Comparison of ENCODE assay signal across 17 cellular contexts in the genomic region with DNA sequence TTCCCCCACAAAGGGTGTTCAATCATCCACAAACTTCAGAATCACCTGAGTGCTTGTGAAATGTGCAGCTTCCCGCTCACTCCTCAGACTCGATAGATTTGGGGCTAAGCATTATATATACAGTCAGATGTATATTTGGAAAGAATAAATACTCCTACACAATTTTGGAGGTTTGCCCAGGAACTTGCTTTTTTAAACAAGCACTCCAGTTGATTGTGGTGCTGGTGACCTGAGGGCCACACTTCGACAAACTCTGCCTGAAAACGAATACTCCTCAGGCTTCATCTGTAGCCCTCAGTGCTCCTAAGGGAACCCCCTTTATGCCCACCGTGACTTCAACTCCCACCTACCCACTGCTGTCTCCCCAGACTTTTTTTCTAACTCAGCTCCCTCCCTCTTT.
DNase-seq lines count a peak whose midpoint lies in the region; ATAC-seq and TF ChIP-seq lines count a peak whose summit lies in the region.
"Had no signal": no experiment of that assay in that cellular context is flagged by ENCODE, and none has a peak within 500 bp of the region (broad histone marks: within the 10 kb centered on the region; RNA-seq: fewer than 3 reads in every experiment).

No MANE protein-coding gene starts in this region.

- dilution Hi-C loops in IMR-90 (cut with HindIII; ENCODE audit: low sequenced_read_pairs, unreplicated experiment), result no loop called here

- H2AFZ ChIP-seq in IMR-90 (replicated peaks; ENCODE audit: low read length, poor library complexity) (peak overlapping the region; percentile 73), osteoblast (ENCODE audit: low read length) (peak overlapping the region; percentile 45)

- H2AK5ac ChIP-seq in IMR-90 (ENCODE audit: low read depth, low read length), result peak overlapping the region; percentile 85

- H3K36me3 Mint-ChIP-seq in natural killer cell, result no peaks in the 10 kb centered on the region
- H3K36me3 Mint-ChIP-seq: CD4-positive, alpha-beta memory T cell had no signal

- peak overlapping the region; percentile 4 for H2AK9ac ChIP-seq in IMR-90 (replicated peaks; ENCODE audit: low read depth, low read length, poor library complexity)

- no peak overlapping the region for H3K27ac Mint-ChIP-seq in natural killer cell
- H3K27ac Mint-ChIP-seq: CD4-positive, alpha-beta memory T cell had no signal

- H3K4me2 ChIP-seq in IMR-90 (ENCODE audit: low read depth, low read length) (peak overlapping the region; percentile 88), osteoblast (ENCODE audit: insufficient read depth, low read length) (peak overlapping the region; percentile 39)

- H4K20me1 ChIP-seq in IMR-90 (ENCODE audit: insufficient read depth, low read length) (no peaks in the 10 kb centered on the region), osteoblast (ENCODE audit: insufficient read depth, low read length) (no peaks in the 10 kb centered on the region)

- H3K9ac ChIP-seq in IMR-90 (ENCODE audit: low read depth, low read length), result peak overlapping the region; percentile 53; the same call in 1 of the 2 replicates
- no peak overlapping the region for H3K9ac ChIP-seq in adipocyte (ENCODE audit: low read length)

- H3K27me3 ChIP-seq in IMR-90 (ENCODE audit: control insufficient read depth, insufficient read depth, low read length) (no peaks in the 10 kb centered on the region), adipocyte (replicated peaks; ENCODE audit: control insufficient read depth, insufficient read depth, low read length) (peaks cover 13% of the 10 kb centered on the region), osteoblast (ENCODE audit: insufficient read depth, low read length) (no peaks in the 10 kb centered on the region)
- H3K27me3 ChIP-seq: BE2C had no signal

- H3K9me3 ChIP-seq in IMR-90 (ENCODE audit: control insufficient read depth, insufficient read depth, low read length), result no peaks in the 10 kb centered on the region
- H3K9me3 ChIP-seq in adipocyte (ENCODE audit: control insufficient read depth, low read length), result no peaks in the 10 kb centered on the region
- no peaks in the 10 kb centered on the region for H3K9me3 ChIP-seq in osteoblast (ENCODE audit: low read depth, low read length)
- H3K9me3 ChIP-seq: BE2C had no signal

- H3K56ac ChIP-seq in IMR-90 (ENCODE audit: extremely low read depth, insufficient read depth, low read length), result 0 out of 2 replicates have a peak overlapping the region, but pooled peaks have one; percentile 27

- no peak overlapping the region for H3K4me3 ChIP-seq in IMR-90 (ENCODE audit: insufficient read depth, low read depth, low read length)
- no peak overlapping the region for H3K4me3 ChIP-seq in adipocyte (ENCODE audit: low read length)
- no peak overlapping the region for H3K4me3 ChIP-seq in fibroblast of pulmonary artery (replicated peaks; ENCODE audit: low read depth, low read length)
- no peak overlapping the region for H3K4me3 ChIP-seq in osteoblast (ENCODE audit: insufficient read depth, low read length)

- H3K4ac ChIP-seq in IMR-90 (ENCODE audit: low read depth, low read length), result peak overlapping the region; percentile 90

- no peaks in the 10 kb centered on the region for H3K4me1 Mint-ChIP-seq in natural killer cell
- H3K4me1 Mint-ChIP-seq: CD4-positive, alpha-beta memory T cell had no signal

- no TSS peak for BruUV-seq in IMR-90 (replicated peaks; lab: Mats Ljungman, UMichigan)

- peak overlapping the region; percentile 35; the same call in 2 of the 3 replicates for H2BK15ac ChIP-seq in IMR-90 (ENCODE audit: low read depth, low read length)

- CTCF ChIA-PET in IMR-90 (lab: Yijun Ruan, JAX), result interaction anchor here (0.7 kb wide), 1 partner anchor 188 kb away, joined by 3 read pairs; no protein-coding TSS in a partner anchor

- H3K9me1 ChIP-seq in IMR-90 (ENCODE audit: insufficient read depth, low read length), result peaks cover 13% of the 10 kb centered on the region; the same call in 1 of the 2 replicates

- H3K4me1 ChIP-seq in IMR-90 (ENCODE audit: control insufficient read depth, insufficient read depth, low read length), result peaks cover 14% of the 10 kb centered on the region
- peaks cover 30% of the 10 kb centered on the region for H3K4me1 ChIP-seq in adipocyte (ENCODE audit: control insufficient read depth, insufficient read depth, low read length)
- H3K4me1 ChIP-seq in osteoblast (ENCODE audit: insufficient read depth, low read length), result peaks cover 13% of the 10 kb centered on the region
- H3K4me1 ChIP-seq: BE2C had no signal

- H3K27ac ChIP-seq in IMR-90 (ENCODE audit: insufficient read depth, low read length) (peak overlapping the region; percentile 77; the same call in 1 of the 2 replicates), osteoblast (ENCODE audit: low read depth, low read length) (no peak overlapping the region)

- peak overlapping the region; percentile 85 for H3K14ac ChIP-seq in IMR-90 (replicated peaks; ENCODE audit: low read depth, low read length)

- peak overlapping the region; percentile 37 for H2BK5ac ChIP-seq in IMR-90 (ENCODE audit: low read depth, low read length, poor library complexity, severe bottlenecking)

- H3K36me3 ChIP-seq in IMR-90 (ENCODE audit: control insufficient read depth, insufficient read depth, low read length), result no peaks in the 10 kb centered on the region
- H3K36me3 ChIP-seq in adipocyte (ENCODE audit: control insufficient read depth, insufficient read depth, low read length, severe bottlenecking), result no peaks in the 10 kb centered on the region
- H3K36me3 ChIP-seq in osteoblast (ENCODE audit: insufficient read depth, low read length), result no peaks in the 10 kb centered on the region
- H3K36me3 ChIP-seq: BE2C had no signal

- peak overlapping the region; percentile 84 for H3K23ac ChIP-seq in IMR-90 (ENCODE audit: low read depth, low read length)

- peak overlapping the region; percentile 88 for H2BK20ac ChIP-seq in IMR-90 (ENCODE audit: low read depth, low read length)

- H4K8ac ChIP-seq in IMR-90 (ENCODE audit: low read depth in 2 of 2, low read length in 2 of 2), result peak overlapping the region in 1 of 2 experiments; percentile 78; a peak in 2 of 4 replicates

- no peaks in the 10 kb centered on the region for H3K9me3 Mint-ChIP-seq in natural killer cell

- WGBS in IMR-90 (ENCODE audit: extremely low coverage in 2 of 2, insufficient read length in 1 of 2), 2 experiments, result 0% methylated on average over 3 of the region's 5 CpGs; no CpG with 5 or more reads in 1 of the 2 experiments

- peak overlapping the region; percentile 78 for H3K18ac ChIP-seq in IMR-90 (ENCODE audit: low read depth, low read length)

- POLR2A ChIA-PET in IMR-90 (lab: Charles Lee; ENCODE audit: unreplicated experiment), result no interaction called here

- ATAC-seq in IMR-90 (ENCODE audit: low read depth), result peak; percentile 60
- ATAC-seq in GM19463 (IDR thresholded peaks at IDR 0.05; ENCODE audit: unreplicated experiment), result no peak
- no peak for ATAC-seq in natural killer cell
- ATAC-seq: Right ventricle myocardium inferior had no signal

- TF ChIP-seq CTCF in IMR-90 (conservative IDR thresholded peaks at IDR 0.05; ENCODE audit: low read depth, low read length) (no peak), fibroblast of pulmonary artery (IDR thresholded peaks at IDR 0.05; ENCODE audit: low read length, missing control alignments) (no peak), osteoblast (IDR thresholded peaks at IDR 0.05; ENCODE audit: extremely low read depth, low read depth, low read length) (no peak), natural killer cell (IDR thresholded peaks at IDR 0.05) (no peak)

- peak overlapping the region; percentile 93 for H2BK120ac ChIP-seq in IMR-90 (ENCODE audit: low read depth, low read length)

- peak overlapping the region; percentile 70 for H4K5ac ChIP-seq in IMR-90 (ENCODE audit: low read depth, low read length)

- DNase-seq in IMR-90 (peak; percentile 86), adipocyte (ENCODE audit: low read depth) (peak; percentile 35), fibroblast of pulmonary artery (ENCODE audit: low read depth) (peak; percentile 50), osteoblast (ENCODE audit: insufficient read length, low spot score, missing footprints) (no peak), natural killer cell (no peak), activated T-cell treated with anti-CD3 and anti-CD28 coated beads for 4 hours (no peak)
- DNase-seq: BE2C; Calu3; CD4-positive, alpha-beta memory T cell; DMS79; KBM-7; NCI-H1092; NCI-H146; NCI-H2081; NCI-H748 treated with DMSO at 0.1 percent for 48 hours had no signal

- no peaks in the 10 kb centered on the region; a peak in 1 of 4 replicates for H3K79me1 ChIP-seq in IMR-90 (ENCODE audit: low read depth in 1 of 2, low read length in 2 of 2)

- no peaks in the 10 kb centered on the region for H3K27me3 Mint-ChIP-seq in natural killer cell (ENCODE audit: low read depth in 2 of 2)
- H3K27me3 Mint-ChIP-seq: CD4-positive, alpha-beta memory T cell had no signal

- in situ Hi-C loops in IMR-90 (cut with MboI; ENCODE audit: low sequenced_read_pairs), result no loop called here

- no peaks in the 10 kb centered on the region for H3K79me2 ChIP-seq in osteoblast (ENCODE audit: insufficient read depth, low read length)

- no peak for TF ChIP-seq POLR2A in IMR-90 (IDR thresholded peaks at IDR 0.05; ENCODE audit: low read depth, low read length)

- H3K4me3 Mint-ChIP-seq in natural killer cell, result no peak overlapping the region
- H3K4me3 Mint-ChIP-seq: CD4-positive, alpha-beta memory T cell had no signal

- intact Hi-C loops in IMR-90 (cut with micrococcal nuclease), result loop anchor here (5.0 kb wide), 1 partner anchor 206 kb away; no protein-coding TSS in a partner anchor
- intact Hi-C loops in natural killer cell (cut with micrococcal nuclease), result no loop called here

- peak overlapping the region; percentile 47; the same call in 1 of the 2 replicates for H4K91ac ChIP-seq in IMR-90 (ENCODE audit: insufficient read depth, low read depth, low read length)

- TF ChIP-seq RAD21 in IMR-90 (IDR thresholded peaks at IDR 0.05; ENCODE audit: low read length), result no peak

TF ChIP-seq in IMR-90, 13 proteins besides CTCF, POLR2A, EP300 and RAD21 (continues in another document):
- TF ChIP-seq MXI1 (IDR thresholded peaks at IDR 0.05; ENCODE audit: borderline replicate concordance, low read depth, low read length) (no peak), MAZ (IDR thresholded peaks at IDR 0.05; ENCODE audit: borderline replicate concordance, low read depth, low read length) (no peak), ELK1 (IDR thresholded peaks at IDR 0.05; ENCODE audit: borderline replicate concordance, low read depth, low read length) (no peak), RFX5 (IDR thresholded peaks at IDR 0.05; ENCODE audit: low read depth, low read length) (no peak), RCOR1 (IDR thresholded peaks at IDR 0.05; ENCODE audit: insufficient replicate concordance, low read length) (no peak), MAFK (IDR thresholded peaks at IDR 0.05; ENCODE audit: low read depth, low read length) (no peak)

Comparison
In these comparisons a context has a peak if more than half of its experiments do, and no peak if none do; other contexts are left out.
1. DNase-seq: peak in IMR-90 (single experiment), adipocyte (single experiment) and fibroblast of pulmonary artery (single experiment); none in osteoblast (single experiment), natural killer cell (single experiment) and activated T-cell treated with anti-CD3 and anti-CD28 coated beads for 4 hours (single experiment).